Comparison of ENCODE assay signal across 20 cellular contexts in genomic region chr2:85761-86160, GRCh38. TPM values are rescaled to one million over a fixed set of nuclear protein-coding genes. Genes with fewer than 3 reads are reported as not detected.
DNase-seq lines count a peak whose midpoint lies in the region; ATAC-seq, FAIRE-seq and TF ChIP-seq lines count a peak whose summit lies in the region.
"Had no signal": no experiment of that assay in that cellular context is flagged by ENCODE, and none has a peak within 500 bp of the region (broad histone marks: within the 10 kb centered on the region; RNA-seq: fewer than 3 reads in every experiment).

No MANE protein-coding gene starts in this region.

- no peak overlapping the region for H4K5ac ChIP-seq in H1 (ENCODE audit: insufficient read length, low read depth, low read length)

- H3K79me2 ChIP-seq in GM23338 (replicated peaks; ENCODE audit: insufficient read depth) (no peaks in the 10 kb centered on the region), H1 (ENCODE audit: control insufficient read depth in 1 of 2, insufficient read depth in 2 of 2, low read length in 2 of 2) (no peaks in the 10 kb centered on the region)

- peaks cover 8% of the 10 kb centered on the region for H3K36me3 Mint-ChIP-seq in GM23338 (ENCODE audit: low read depth)
- H3K36me3 Mint-ChIP-seq: CD4-positive, alpha-beta memory T cell had no signal

- TF ChIP-seq CTCF in GM23338 (conservative IDR thresholded peaks at IDR 0.05; ENCODE audit: low read depth in 2 of 2) (no peak), H1 (IDR thresholded peaks at IDR 0.05; ENCODE audit: control extremely low read depth in 1 of 3, insufficient read depth in 1 of 3, low read depth in 1 of 3, low read length in 3 of 3) (no peak), uterus (IDR thresholded peaks at IDR 0.05) (no peak), thyroid gland (IDR thresholded peaks at IDR 0.05) (no peak)

- no peaks in the 10 kb centered on the region for H3K23me2 ChIP-seq in H1 (ENCODE audit: low read depth, low read length)

- H3K27ac Mint-ChIP-seq in GM23338: no peak overlapping the region

- WGBS in H1 (ENCODE audit: extremely low coverage in 1 of 2, insufficient coverage in 1 of 2, insufficient read length in 1 of 2, insufficient replicate concordance in 2 of 2, low coverage in 1 of 2, low lambda C conversion rate in 2 of 2, missing lambda C conversion rate in 1 of 2), 2 experiments: 79% methylated on average over 4 of the region's 4 CpGs; no CpG with 5 or more reads in 1 of the 2 experiments
- 81 to 83% methylated on average over 4 of the region's 4 CpGs for WGBS in thyroid gland, 2 donors

- H3K4me2 ChIP-seq in GM23338: no peak overlapping the region
- H3K4me2 ChIP-seq in H1 (ENCODE audit: insufficient read depth in 1 of 2, low read depth in 2 of 2, low read length in 2 of 2): no peak overlapping the region

- no peak for TF ChIP-seq RAD21 in H1 (IDR thresholded peaks at IDR 0.05 in 1 of 2, conservative IDR thresholded peaks at IDR 0.05 in 1 of 2; ENCODE audit: low read depth in 2 of 2, low read length in 2 of 2)

- H3K14ac ChIP-seq in H1 (ENCODE audit: insufficient read length): no peak overlapping the region

- no peaks in the 10 kb centered on the region for H3K27me3 ChIP-seq in GM23338 (ENCODE audit: insufficient read depth)
- no peaks in the 10 kb centered on the region for H3K27me3 ChIP-seq in H1 (replicated peaks in 1 of 4; ENCODE audit: control insufficient read depth in 3 of 4, extremely low read depth in 1 of 4, insufficient read depth in 3 of 4, low read length in 3 of 4)
- H3K27me3 ChIP-seq in uterus: no peaks in the 10 kb centered on the region
- H3K27me3 ChIP-seq in thyroid gland: no peaks in the 10 kb centered on the region
- H3K27me3 ChIP-seq: BE2C had no signal

- H3K4me3 Mint-ChIP-seq in GM23338: no peak overlapping the region
- H3K4me3 Mint-ChIP-seq: CD4-positive, alpha-beta memory T cell had no signal

- no peak for DNase-seq in GM23338 (ENCODE audit: low spot score)
- DNase-seq in H1 (ENCODE audit: low read depth in 1 of 2, low spot score in 2 of 2): no peak
- peak; percentile 88 for DNase-seq in kidney tubule cell (ENCODE audit: low spot score)
- DNase-seq in uterus: no peak
- DNase-seq in thyroid gland: no peak
- DNase-seq: BE2C; CD4-positive, alpha-beta memory T cell; DMS153; EL; IMR-90 had no signal

- no peak overlapping the region for H2BK20ac ChIP-seq in H1 (ENCODE audit: low read length)

- no peak overlapping the region for H4K8ac ChIP-seq in H1 (ENCODE audit: extremely low read depth, insufficient read depth, low read length)

- TF ChIP-seq POLR2A in H1 (IDR thresholded peaks at IDR 0.05; ENCODE audit: control extremely low read depth in 1 of 2, low read depth in 2 of 2, low read length in 2 of 2) (no peak), uterus (IDR thresholded peaks at IDR 0.05) (no peak), thyroid gland (IDR thresholded peaks at IDR 0.05) (no peak)

- H3K4ac ChIP-seq in H1 (replicated peaks; ENCODE audit: insufficient read length, low read depth, low read length): no peak overlapping the region

- H4K91ac ChIP-seq in H1 (replicated peaks; ENCODE audit: insufficient read length, low read length): no peak overlapping the region

- no peak overlapping the region for H2AK5ac ChIP-seq in H1 (ENCODE audit: low read depth, low read length)

- ATAC-seq in GM23338: no peak
- no peak for ATAC-seq in GM21737 (IDR thresholded peaks at IDR 0.05; ENCODE audit: unreplicated experiment)
- ATAC-seq in GM21576 (IDR thresholded peaks at IDR 0.05; ENCODE audit: unreplicated experiment): no peak
- ATAC-seq: HCT116 had no signal

- H3F3A ChIP-seq in GM23338 (replicated peaks; ENCODE audit: low read depth): no peaks in the 10 kb centered on the region

- H3K4me1 ChIP-seq in GM23338 (ENCODE audit: insufficient read depth) (peaks cover 10% of the 10 kb centered on the region), H1 (replicated peaks in 1 of 4; ENCODE audit: control insufficient read depth in 3 of 4, insufficient read depth in 4 of 4, low read length in 3 of 4) (peaks cover 0 to 6% (median 2%) of the 10 kb centered on the region in 4 experiments; a peak in 5 of 7 replicates), uterus (no peaks in the 10 kb centered on the region), thyroid gland (no peaks in the 10 kb centered on the region)
- H3K4me1 ChIP-seq: BE2C had no signal

- POLR2A ChIA-PET in H1 (lab: Charles Lee; ENCODE audit: partially characterized antibody): no interaction called here

- H4K20me1 ChIP-seq in GM23338 (replicated peaks; ENCODE audit: insufficient read depth): no peaks in the 10 kb centered on the region
- no peaks in the 10 kb centered on the region for H4K20me1 ChIP-seq in H1 (replicated peaks in 1 of 2; ENCODE audit: control insufficient read depth in 1 of 2, insufficient read depth in 2 of 2, low read length in 2 of 2)

- TF ChIP-seq EP300 in H1 (IDR thresholded peaks at IDR 0.05; ENCODE audit: borderline replicate concordance in 1 of 2, low read depth in 2 of 2, low read length in 2 of 2): no peak

- H3K36me3 ChIP-seq in GM23338 (ENCODE audit: insufficient read depth): no peaks in the 10 kb centered on the region
- no peaks in the 10 kb centered on the region for H3K36me3 ChIP-seq in H1 (ENCODE audit: control insufficient read depth in 2 of 4, insufficient read depth in 4 of 4, low read length in 3 of 4)
- no peaks in the 10 kb centered on the region for H3K36me3 ChIP-seq in uterus
- no peaks in the 10 kb centered on the region for H3K36me3 ChIP-seq in thyroid gland
- H3K36me3 ChIP-seq: BE2C had no signal

- intact Hi-C loops in uterus (cut with DNase I; ENCODE audit: low total_unique reads): no loop called here
- intact Hi-C loops in thyroid gland (cut with DNase I): no loop called here

- no peaks in the 10 kb centered on the region for H3K9me2 ChIP-seq in GM23338 (ENCODE audit: insufficient read depth)

- FAIRE-seq in H1 (lab: Jason Lieb, UNC): no peak
- FAIRE-seq: A204.1, D721Med, G401.6, GM12891, H54 had no signal

- no peak overlapping the region for H2BK12ac ChIP-seq in H1 (ENCODE audit: low read depth, low read length)

- H3K79me1 ChIP-seq in H1 (ENCODE audit: low read depth, low read length): no peaks in the 10 kb centered on the region

- no peak overlapping the region for H2BK120ac ChIP-seq in H1 (replicated peaks; ENCODE audit: low read depth, low read length)

- H3K4me1 Mint-ChIP-seq in GM23338: peaks cover 19% of the 10 kb centered on the region
- H3K4me1 Mint-ChIP-seq: CD4-positive, alpha-beta memory T cell had no signal

- H3K23ac ChIP-seq in H1 (ENCODE audit: insufficient read length): no peak overlapping the region

- H2BK15ac ChIP-seq in H1 (ENCODE audit: low read length): no peak overlapping the region

- H2AFZ ChIP-seq in GM23338 (0 out of 2 replicates have a peak overlapping the region, but pooled peaks have one; percentile 25), H1 (ENCODE audit: low read length) (0 out of 2 replicates have a peak overlapping the region, but pooled peaks have one; percentile 9)

- H3K4me3 ChIP-seq in GM23338: no peak overlapping the region
- H3K4me3 ChIP-seq in H1 (ENCODE audit: extremely low read depth in 1 of 4, insufficient read depth in 2 of 4, low read depth in 3 of 4, low read length in 4 of 4): no peak overlapping the region
- no peak overlapping the region for H3K4me3 ChIP-seq in uterus
- no peak overlapping the region for H3K4me3 ChIP-seq in thyroid gland (replicated peaks in 1 of 3)

- no peaks in the 10 kb centered on the region for H3K27me3 Mint-ChIP-seq in GM23338 (ENCODE audit: insufficient read depth, low read depth, poor library complexity)

- H3K27ac ChIP-seq in GM23338 (ENCODE audit: low read depth) (no peak overlapping the region), H1 (ENCODE audit: low read depth, low read length) (no peak overlapping the region), uterus (peak overlapping the region; percentile 42 to 61), thyroid gland (no peak overlapping the region)
- H3K27ac ChIP-seq: C4-2B had no signal

- H3K18ac ChIP-seq in H1 (ENCODE audit: extremely low read depth, low read length): no peak overlapping the region

- H3K9me3 ChIP-seq in H1 (ENCODE audit: insufficient read depth in 2 of 2, low read depth in 1 of 2, low read length in 1 of 2): no peaks in the 10 kb centered on the region; a peak in 1 of 4 replicates
- no peaks in the 10 kb centered on the region for H3K9me3 ChIP-seq in uterus
- H3K9me3 ChIP-seq in thyroid gland: no peaks in the 10 kb centered on the region
- H3K9me3 ChIP-seq: BE2C had no signal

- peaks cover 9% of the 10 kb centered on the region for H3K9me3 Mint-ChIP-seq in GM23338
- H3K9me3 Mint-ChIP-seq: CD4-positive, alpha-beta memory T cell had no signal

- no peak overlapping the region for H3K56ac ChIP-seq in H1 (replicated peaks; ENCODE audit: insufficient read length, low read depth, low read length)

- no peak overlapping the region for H2BK5ac ChIP-seq in H1 (ENCODE audit: low read depth, low read length)

- H3K9ac ChIP-seq in H1 (replicated peaks in 1 of 4; ENCODE audit: extremely low read depth in 1 of 4, low read depth in 3 of 4, low read length in 3 of 4): no peak overlapping the region

- CTCF ChIA-PET in H1 (lab: Charles Lee; ENCODE audit: partially characterized antibody): interaction anchor here (1.3 to 1.4 kb wide), 2 partner anchors 8 to 124 kb away, joined by 3 to 4 read pairs; no protein-coding TSS in a partner anchor

TF ChIP-seq in GM23338, 12 proteins besides CTCF, POLR2A, EP300 and RAD21 (continues in another document):
- TF ChIP-seq EZH2phosphoT487 (IDR thresholded peaks at IDR 0.05; ENCODE audit: unreplicated experiment) (no peak), STAT1 (IDR thresholded peaks at IDR 0.05; ENCODE audit: unreplicated experiment) (no peak), NANOG (IDR thresholded peaks at IDR 0.05; ENCODE audit: borderline replicate concordance) (no peak)

TF ChIP-seq in H1, 55 proteins besides CTCF, POLR2A, EP300 and RAD21:
- TF ChIP-seq SIN3A (conservative IDR thresholded peaks at IDR 0.05 in 1 of 2, IDR thresholded peaks at IDR 0.05 in 1 of 2; ENCODE audit: low read depth in 1 of 2, low read length in 2 of 2) (no peak), SRF (IDR thresholded peaks at IDR 0.05; ENCODE audit: low read depth, low read length) (no peak)

RNA-seq across cellular contexts. Expression of gene FAM110C, which starts 39.5 kb away (rescaled TPM):
- total RNA-seq in GM23338 (2014; rRNA removed; shearing (Covaris generic)): 20.9 and 24.8 TPM in 2 replicates
- polyA plus RNA-seq in GM23338 (2016; fragmentation: Nextera tagmentation; extraction: Ambion mirVana): 7.9 and 9.7 TPM in 2 replicates
- total RNA-seq in H1 (2021; fragmentation: NEBNext Ultra II Directional; extraction: Animal tissue kit (Norgen Biotek cat#: 25700)): 13.2 and 15.4 TPM in 2 replicates
- polyA plus RNA-seq in H1 (2011; rRNA removed): 3.4 and 4.8 TPM in 2 replicates
- polyA plus RNA-seq in H1 (2011; cell fraction: cytosol; rRNA removed): 5.9 TPM
- polyA plus RNA-seq in H1 (2011; cell fraction: nucleus; rRNA removed): 5.7 TPM
- polyA plus RNA-seq in H1 (2012, experiment 1 of 2): 5.3 to 17.2 TPM (median 8.3 TPM) in 4 replicates
- polyA plus RNA-seq in H1 (2012, experiment 2 of 2): 5.9 TPM
- 9.4 TPM for polyA plus RNA-seq in H1 (2013, experiment 1 of 2)
- polyA plus RNA-seq in H1 (2013, experiment 2 of 2): 10.3 TPM
- 2.6 and 3.4 TPM in 2 replicates for polyA minus RNA-seq in H1 (2011; rRNA and poly(A)+ RNA removed)
- 4.6 TPM for polyA minus RNA-seq in H1 (2011; cell fraction: cytosol; rRNA and poly(A)+ RNA removed)
- 10.6 TPM for polyA minus RNA-seq in H1 (2011; cell fraction: nucleus; rRNA and poly(A)+ RNA removed)
- 10 to 100 TPM in 2 of 4 donors, 1 to 10 TPM in 1, under 1 TPM in 1; 0.51 to 13.2 (median 8.5) TPM for total RNA-seq in uterus
- total RNA-seq in thyroid gland: 10 to 100 TPM; 10.0 to 23.8 (median 13.0) TPM
- total RNA-seq: IMR-90 had no signal
- polyA plus RNA-seq: AG04450, IMR-90 had no signal

Comparison
In these comparisons a context has a peak if more than half of its experiments do, and no peak if none do; other contexts are left out.
1. H3K27ac ChIP-seq: peak in uterus (2 of 2); none in GM23338 (single experiment), H1 (single experiment) and thyroid gland (0 of 3).